ENCODE assay signal across 10 cellular contexts in the genomic region with DNA sequence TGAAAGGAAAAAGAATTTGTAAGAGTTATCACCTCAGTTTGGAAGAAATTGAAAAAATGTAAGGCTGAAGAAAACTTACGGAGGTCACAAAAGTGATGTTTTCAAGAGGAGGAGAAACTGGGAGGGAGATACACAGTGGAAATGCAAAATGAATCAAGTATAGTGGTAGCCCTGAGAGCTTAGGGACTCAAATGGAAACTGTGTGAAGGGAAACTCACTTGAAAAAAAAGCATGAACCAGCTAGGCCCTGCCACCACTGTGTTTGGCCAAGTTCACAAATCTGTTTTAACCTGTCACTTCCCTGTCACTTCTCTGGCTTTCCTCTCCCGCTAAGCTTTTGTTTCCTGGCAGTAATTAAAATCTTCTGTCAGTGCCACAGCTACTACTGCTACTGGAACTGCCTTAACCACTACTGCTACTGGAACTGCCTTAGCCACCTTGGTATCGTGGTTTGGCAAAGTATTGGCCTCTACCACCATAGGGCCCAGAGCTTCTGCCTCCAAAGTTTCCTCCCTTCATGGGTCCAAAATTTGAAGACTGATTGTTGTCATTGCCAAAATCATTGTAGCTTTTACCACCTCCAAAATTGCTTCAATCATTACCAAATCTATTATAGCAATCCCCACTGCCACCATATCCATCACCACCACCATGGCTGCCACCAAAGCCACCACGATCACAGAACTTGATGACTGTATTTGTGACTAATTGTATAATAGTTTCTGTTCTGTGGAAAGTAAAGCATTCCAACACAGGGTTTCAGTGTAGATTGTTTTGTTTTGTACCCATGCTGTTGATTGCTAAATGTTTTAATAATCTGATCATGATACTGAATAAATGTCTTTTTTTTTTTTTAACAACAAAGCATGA. TPM values are rescaled to one million over a fixed set of nuclear protein-coding genes. Genes with fewer than 3 reads are reported as not detected.
DNase-seq lines count a peak whose midpoint lies in the region; ATAC-seq and TF ChIP-seq lines count a peak whose summit lies in the region.
"Had no signal": no experiment of that assay in that cellular context is flagged by ENCODE, and none has a peak within 500 bp of the region (broad histone marks: within the 10 kb centered on the region; RNA-seq: fewer than 3 reads in every experiment).

No MANE protein-coding gene starts in this region.

- H3K4me1 ChIP-seq in HEK293 (ENCODE audit: control insufficient read depth, insufficient read depth, low read length) (no peaks in the 10 kb centered on the region), mesendoderm (ENCODE audit: control insufficient read depth, low read depth, low read length) (no peaks in the 10 kb centered on the region)

- POLR2A ChIA-PET in HEK293 (lab: Yijun Ruan, JAX) (no interaction called here), T-cell (lab: Charles Lee) (interaction anchor here (0.5 to 0.8 kb wide), 4 partner anchors 20 to 1896 kb away, joined by 3 to 9 read pairs (median 5); no protein-coding TSS in a partner anchor)

- no peaks in the 10 kb centered on the region for H3K27me3 ChIP-seq in mesendoderm (ENCODE audit: insufficient read depth, low read length, poor library complexity)
- H3K27me3 ChIP-seq: gastrocnemius medialis had no signal

- no peak overlapping the region for H2BK120ac ChIP-seq in mesendoderm (ENCODE audit: low read depth, low read length)

- peaks cover 34% of the 10 kb centered on the region for H3K36me3 Mint-ChIP-seq in T-cell

- H4K8ac ChIP-seq in mesendoderm (ENCODE audit: low read depth, low read length), result no peak overlapping the region

- H3K4me3 ChIP-seq in HEK293 (ENCODE audit: low read depth, low read length) (no peak overlapping the region), mesendoderm (ENCODE audit: low read length) (no peak overlapping the region)
- H3K4me3 ChIP-seq: gastrocnemius medialis had no signal

- no peak overlapping the region for H3K9ac ChIP-seq in mesendoderm (ENCODE audit: low read length)

- DNase-seq in activated T-cell treated with anti-CD3 and anti-CD28 coated beads for 48 hours (ENCODE audit: low read depth), result peak; percentile 15
- DNase-seq in activated T-cell treated with anti-CD3 and anti-CD28 coated beads, Interleukin-2, amount 50 U/mL, for 1 hour, result no peak
- peak; percentile 36 for DNase-seq in stimulated activated CD8-positive, alpha-beta memory T cell treated with anti-CD3 and anti-CD28 coated beads, Interleukin-4, amount 100 ng/mL, for 48 hours
- DNase-seq in T-cell, result no peak
- no peak for DNase-seq in NCI-H1105 treated with DMSO at 0.1 percent for 48 hours (lab: John Stamatoyannopoulos, UW)
- no peak for DNase-seq in mesendoderm
- DNase-seq: gastrocnemius medialis had no signal

- no peak overlapping the region for H2AK5ac ChIP-seq in mesendoderm (ENCODE audit: low read length)

- TF ChIP-seq CTCF in HEK293 (tag by site-specific recombination; IDR thresholded peaks at IDR 0.05), result no peak

- H3K4me2 ChIP-seq in mesendoderm (ENCODE audit: low read length), result no peak overlapping the region

- H3K56ac ChIP-seq in mesendoderm (ENCODE audit: low read length), result no peak overlapping the region

- H3K27me3 Mint-ChIP-seq in T-cell, result no peaks in the 10 kb centered on the region

- CTCF ChIA-PET in HEK293 (lab: Yijun Ruan, JAX) (interaction anchor here (1.1 kb wide), 1 partner anchor 588 kb away, joined by 4 read pairs; no protein-coding TSS in a partner anchor), T-cell (lab: Charles Lee) (interaction anchor here in 1 of 2 donors (0.9 kb wide), 1 partner anchor 37 kb away, joined by 3 read pairs; no protein-coding TSS in a partner anchor)

- no peak overlapping the region for H3K4ac ChIP-seq in mesendoderm (ENCODE audit: low read depth, low read length)

- WGBS in mesendoderm (ENCODE audit: extremely low coverage, insufficient coverage, low lambda C conversion rate), result no CpG with 5 or more reads among the region's 4 CpGs

- H3K4me1 Mint-ChIP-seq in T-cell, result peaks cover 12 to 15% (median 14%) of the 10 kb centered on the region in 3 donors

- no peak overlapping the region for H3K4me3 Mint-ChIP-seq in T-cell
- H3K4me3 Mint-ChIP-seq: T-helper 2 cell treated with Interferon-gamma antibody and Interleukin-4, amounts not matched to agents 5 μg/mL and 100 μg/mL, for 36 hours had no signal

- no peak overlapping the region for H3K27ac ChIP-seq in HEK293 (ENCODE audit: extremely low read depth, low read depth, low read length)
- no peak overlapping the region for H3K27ac ChIP-seq in mesendoderm (ENCODE audit: low read depth, low read length)
- H3K27ac ChIP-seq: gastrocnemius medialis had no signal

- H3K9me3 ChIP-seq in HEK293 (ENCODE audit: control insufficient read depth, insufficient read depth, low read depth, low read length), result no peaks in the 10 kb centered on the region
- H3K9me3 ChIP-seq: gastrocnemius medialis had no signal

- no peaks in the 10 kb centered on the region for H3K9me3 Mint-ChIP-seq in T-cell
- H3K9me3 Mint-ChIP-seq: T-helper 2 cell treated with Interferon-gamma antibody and Interleukin-4, amounts not matched to agents 5 μg/mL and 100 μg/mL, for 36 hours had no signal

- no peak overlapping the region for H4K5ac ChIP-seq in mesendoderm (ENCODE audit: low read length)

- H3K79me1 ChIP-seq in mesendoderm (ENCODE audit: low read length), result no peaks in the 10 kb centered on the region

- no peaks in the 10 kb centered on the region for H3K79me2 ChIP-seq in mesendoderm (ENCODE audit: control insufficient read depth, insufficient read depth, low read length)

- H3K18ac ChIP-seq in mesendoderm (ENCODE audit: low read length), result no peak overlapping the region

- ATAC-seq in HG03469 (IDR thresholded peaks at IDR 0.05; ENCODE audit: unreplicated experiment), result peak; percentile 67
- ATAC-seq in T-cell (replicated peaks in 1 of 4), result no peak
- ATAC-seq: gastrocnemius medialis had no signal

- H2BK15ac ChIP-seq in mesendoderm (replicated peaks; ENCODE audit: low read depth), result no peak overlapping the region

- H3K36me3 ChIP-seq in HEK293 (ENCODE audit: control insufficient read depth in 2 of 2, insufficient read depth in 1 of 2, low read length in 2 of 2), result peaks cover 14 to 51% of the 10 kb centered on the region in 2 experiments
- no peaks in the 10 kb centered on the region for H3K36me3 ChIP-seq in mesendoderm (ENCODE audit: control insufficient read depth, insufficient read depth, low read length)

- no peak overlapping the region for H2BK5ac ChIP-seq in mesendoderm (ENCODE audit: low read length)

- H3K27ac Mint-ChIP-seq in T-cell, result no peak overlapping the region
- H3K27ac Mint-ChIP-seq: T-helper 2 cell treated with Interferon-gamma antibody and Interleukin-4, amounts not matched to agents 5 μg/mL and 100 μg/mL, for 36 hours had no signal

- no peak overlapping the region for H3K23ac ChIP-seq in mesendoderm (ENCODE audit: low read length)

TF ChIP-seq in HEK293, 187 proteins besides CTCF, POLR2A, EP300 and RAD21:
- TF ChIP-seq SCRT2 (tag by site-specific recombination; IDR thresholded peaks at IDR 0.05) (peak; percentile 60), ZNF16 (tag by site-specific recombination; IDR thresholded peaks at IDR 0.05; ENCODE audit: low read depth) (no peak)

RNA-seq across cellular contexts. Expression of a gene that starts 41.5 kb away (rescaled TPM):
- 10 to 100 TPM; 43.4 to 56.4 (median 47.1) TPM for total RNA-seq in T-cell
- polyA plus RNA-seq in mesendoderm (2013, experiment 1 of 2), result 75.9 TPM
- 76.8 TPM for polyA plus RNA-seq in mesendoderm (2013, experiment 2 of 2)

Comparison
In these comparisons a context has a peak if more than half of its experiments do, and no peak if none do; other contexts are left out.
1. DNase-seq: peak in activated T-cell treated with anti-CD3 and anti-CD28 coated beads for 48 hours (single experiment) and stimulated activated CD8-positive, alpha-beta memory T cell treated with anti-CD3 and anti-CD28 coated beads, Interleukin-4, amount 100 ng/mL, for 48 hours (single experiment); none in activated T-cell treated with anti-CD3 and anti-CD28 coated beads, Interleukin-2, amount 50 U/mL, for 1 hour (single experiment), T-cell (0 of 34), NCI-H1105 treated with DMSO at 0.1 percent for 48 hours (single experiment) and mesendoderm (single experiment).